ENCODE assay signal across 2 cellular contexts in the genomic region with DNA sequence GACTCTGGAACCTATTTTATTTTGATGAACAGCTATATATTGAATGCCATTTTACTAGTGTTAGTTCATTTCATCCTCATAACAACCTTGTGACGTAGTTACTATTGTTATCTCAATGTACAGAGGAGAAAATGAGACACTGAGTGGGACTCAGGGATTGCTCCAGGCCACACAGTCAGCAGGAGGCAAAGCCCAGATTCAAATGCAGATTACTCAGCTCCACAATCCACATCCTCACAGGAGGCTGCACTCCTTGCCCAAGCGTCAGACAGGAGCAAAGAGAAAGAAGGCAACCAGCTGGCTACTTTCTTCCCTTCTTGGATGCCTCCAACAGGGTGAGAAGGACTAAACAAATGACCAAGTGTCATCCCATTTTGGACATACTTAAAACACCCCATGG.
TF ChIP-seq lines count a peak whose summit lies in the region.

No MANE protein-coding gene starts in this region.

TF ChIP-seq in SK-N-SH, 30 proteins besides CTCF, POLR2A, EP300 and RAD21 (continued from another document):
- TF ChIP-seq, protein P1, sequence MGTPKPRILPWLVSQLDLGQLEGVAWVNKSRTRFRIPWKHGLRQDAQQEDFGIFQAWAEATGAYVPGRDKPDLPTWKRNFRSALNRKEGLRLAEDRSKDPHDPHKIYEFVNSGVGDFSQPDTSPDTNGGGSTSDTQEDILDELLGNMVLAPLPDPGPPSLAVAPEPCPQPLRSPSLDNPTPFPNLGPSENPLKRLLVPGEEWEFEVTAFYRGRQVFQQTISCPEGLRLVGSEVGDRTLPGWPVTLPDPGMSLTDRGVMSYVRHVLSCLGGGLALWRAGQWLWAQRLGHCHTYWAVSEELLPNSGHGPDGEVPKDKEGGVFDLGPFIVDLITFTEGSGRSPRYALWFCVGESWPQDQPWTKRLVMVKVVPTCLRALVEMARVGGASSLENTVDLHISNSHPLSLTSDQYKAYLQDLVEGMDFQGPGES (IDR thresholded peaks at IDR 0.05; ENCODE audit: low read depth, low read length) = no peak
- TF ChIP-seq YY1 (IDR thresholded peaks at IDR 0.05; ENCODE audit: low read depth) = no peak

TF ChIP-seq in SK-N-SH treated with all-trans-retinoic acid at 6 μM for 48 hours, 23 proteins besides CTCF, POLR2A, EP300 and RAD21 (continued from another document):
- TF ChIP-seq, protein P2, sequence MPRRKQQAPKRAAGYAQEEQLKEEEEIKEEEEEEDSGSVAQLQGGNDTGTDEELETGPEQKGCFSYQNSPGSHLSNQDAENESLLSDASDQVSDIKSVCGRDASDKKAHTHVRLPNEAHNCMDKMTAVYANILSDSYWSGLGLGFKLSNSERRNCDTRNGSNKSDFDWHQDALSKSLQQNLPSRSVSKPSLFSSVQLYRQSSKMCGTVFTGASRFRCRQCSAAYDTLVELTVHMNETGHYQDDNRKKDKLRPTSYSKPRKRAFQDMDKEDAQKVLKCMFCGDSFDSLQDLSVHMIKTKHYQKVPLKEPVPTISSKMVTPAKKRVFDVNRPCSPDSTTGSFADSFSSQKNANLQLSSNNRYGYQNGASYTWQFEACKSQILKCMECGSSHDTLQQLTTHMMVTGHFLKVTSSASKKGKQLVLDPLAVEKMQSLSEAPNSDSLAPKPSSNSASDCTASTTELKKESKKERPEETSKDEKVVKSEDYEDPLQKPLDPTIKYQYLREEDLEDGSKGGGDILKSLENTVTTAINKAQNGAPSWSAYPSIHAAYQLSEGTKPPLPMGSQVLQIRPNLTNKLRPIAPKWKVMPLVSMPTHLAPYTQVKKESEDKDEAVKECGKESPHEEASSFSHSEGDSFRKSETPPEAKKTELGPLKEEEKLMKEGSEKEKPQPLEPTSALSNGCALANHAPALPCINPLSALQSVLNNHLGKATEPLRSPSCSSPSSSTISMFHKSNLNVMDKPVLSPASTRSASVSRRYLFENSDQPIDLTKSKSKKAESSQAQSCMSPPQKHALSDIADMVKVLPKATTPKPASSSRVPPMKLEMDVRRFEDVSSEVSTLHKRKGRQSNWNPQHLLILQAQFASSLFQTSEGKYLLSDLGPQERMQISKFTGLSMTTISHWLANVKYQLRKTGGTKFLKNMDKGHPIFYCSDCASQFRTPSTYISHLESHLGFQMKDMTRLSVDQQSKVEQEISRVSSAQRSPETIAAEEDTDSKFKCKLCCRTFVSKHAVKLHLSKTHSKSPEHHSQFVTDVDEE (CRISPR knock-in tag; IDR thresholded peaks at IDR 0.05) = no peak
- TF ChIP-seq OSR1 (CRISPR knock-in tag; IDR thresholded peaks at IDR 0.05) (no peak), ARNTL (CRISPR knock-in tag; IDR thresholded peaks at IDR 0.05; ENCODE audit: borderline replicate concordance, low read depth) (no peak), TOX (CRISPR knock-in tag; IDR thresholded peaks at IDR 0.05; ENCODE audit: borderline replicate concordance) (no peak), TCF4 (CRISPR knock-in tag; IDR thresholded peaks at IDR 0.05; ENCODE audit: borderline replicate concordance) (no peak), ZC3H10 (CRISPR knock-in tag; IDR thresholded peaks at IDR 0.05) (no peak)
- TF ChIP-seq, protein P3, sequence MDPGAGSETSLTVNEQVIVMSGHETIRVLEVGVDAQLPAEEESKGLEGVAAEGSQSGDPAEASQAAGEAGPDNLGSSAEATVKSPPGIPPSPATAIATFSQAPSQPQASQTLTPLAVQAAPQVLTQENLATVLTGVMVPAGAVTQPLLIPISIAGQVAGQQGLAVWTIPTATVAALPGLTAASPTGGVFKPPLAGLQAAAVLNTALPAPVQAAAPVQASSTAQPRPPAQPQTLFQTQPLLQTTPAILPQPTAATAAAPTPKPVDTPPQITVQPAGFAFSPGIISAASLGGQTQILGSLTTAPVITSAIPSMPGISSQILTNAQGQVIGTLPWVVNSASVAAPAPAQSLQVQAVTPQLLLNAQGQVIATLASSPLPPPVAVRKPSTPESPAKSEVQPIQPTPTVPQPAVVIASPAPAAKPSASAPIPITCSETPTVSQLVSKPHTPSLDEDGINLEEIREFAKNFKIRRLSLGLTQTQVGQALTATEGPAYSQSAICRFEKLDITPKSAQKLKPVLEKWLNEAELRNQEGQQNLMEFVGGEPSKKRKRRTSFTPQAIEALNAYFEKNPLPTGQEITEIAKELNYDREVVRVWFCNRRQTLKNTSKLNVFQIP (CRISPR knock-in tag; IDR thresholded peaks at IDR 0.05; ENCODE audit: borderline replicate concordance, low read depth) = no peak
